21 cellular contexts compared by ENCODE assay signal in the genomic region with DNA sequence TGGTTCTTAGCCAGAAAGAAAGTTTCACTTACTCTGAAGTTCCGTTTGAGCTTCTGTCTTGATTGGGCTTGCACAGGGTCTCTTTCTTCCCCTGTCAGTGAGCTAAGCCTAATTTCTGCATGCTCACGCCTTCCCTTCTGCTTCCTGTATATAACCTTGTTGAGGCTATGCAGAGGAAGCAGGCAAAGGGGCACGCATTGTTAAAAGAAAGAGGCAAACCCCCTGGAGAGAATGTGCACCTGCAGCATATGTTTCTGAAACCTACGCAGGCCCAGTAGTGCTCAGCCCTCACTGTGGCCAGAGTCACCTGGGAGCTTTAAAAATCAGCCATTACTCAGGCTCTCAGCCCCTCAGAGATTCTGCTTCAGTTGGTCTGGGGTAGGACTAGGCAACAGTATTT. TPM values are rescaled to one million over a fixed set of nuclear protein-coding genes. Genes with fewer than 3 reads are reported as not detected.
DNase-seq lines count a peak whose midpoint lies in the region; ATAC-seq and TF ChIP-seq lines count a peak whose summit lies in the region.
"Had no signal": no experiment of that assay in that cellular context is flagged by ENCODE, and none has a peak within 500 bp of the region (broad histone marks: within the 10 kb centered on the region; RNA-seq: fewer than 3 reads in every experiment).

No MANE protein-coding gene starts in this region.

- intact Hi-C loops in Calu3 (cut with micrococcal nuclease; ENCODE audit: unreplicated experiment): no loop called here
- intact Hi-C loops in sciatic nerve (cut with DNase I): no loop called here
- intact Hi-C loops in left ventricle myocardium inferior (cut with micrococcal nuclease): no loop called here

- H3K27me3 Mint-ChIP-seq in Calu3 (ENCODE audit: unreplicated experiment): no peaks in the 10 kb centered on the region
- peaks cover 8% of the 10 kb centered on the region for H3K27me3 Mint-ChIP-seq in nephron progenitor cell (ENCODE audit: low read depth, poor library complexity)
- H3K27me3 Mint-ChIP-seq: activated naive CD8-positive, alpha-beta T cell treated with anti-CD3 and anti-CD28 coated beads for 36 hours; brain; dendritic cell treated with granulocyte-macrophage colony-stimulating factor and Interleukin-4, amounts not matched to agents 40 ng/mL and 50 ng/mL, for 4 days had no signal

- BruUV-seq in Calu3 (replicated peaks; lab: Mats Ljungman, UMichigan): no TSS peak

- no peaks in the 10 kb centered on the region for H3K9me3 ChIP-seq in left ventricle myocardium inferior (replicated peaks)

- H3K36me3 Mint-ChIP-seq in Calu3 (ENCODE audit: insufficient read depth, unreplicated experiment) (peaks cover 10% of the 10 kb centered on the region), nephron progenitor cell (ENCODE audit: low read depth) (no peaks in the 10 kb centered on the region)
- H3K36me3 Mint-ChIP-seq: activated naive CD8-positive, alpha-beta T cell treated with anti-CD3 and anti-CD28 coated beads for 36 hours; brain; stimulated activated effector memory CD8-positive, alpha-beta T cell treated with anti-CD3 and anti-CD28 coated beads, Interleukin-12 subunit alpha, Interleukin-12 subunit beta, amount 100 ng/mL, for 72 hours had no signal

- H3K27ac Mint-ChIP-seq in Calu3 (ENCODE audit: unreplicated experiment): peak overlapping the region; percentile 78
- no peak overlapping the region for H3K27ac Mint-ChIP-seq in nephron progenitor cell
- H3K27ac Mint-ChIP-seq: activated CD4-positive, alpha-beta memory T cell treated with anti-CD3 and anti-CD28 coated beads, Interleukin-2, amount 10 ng/mL, durations not matched to agents 7 days and 5 days; activated naive CD8-positive, alpha-beta T cell treated with anti-CD3 and anti-CD28 coated beads for 36 hours; activated T-cell treated with anti-CD3 and anti-CD28 coated beads, Interleukin-2, amount 50 U/mL, for 72 hours; dendritic cell treated with granulocyte-macrophage colony-stimulating factor and Interleukin-4, amounts not matched to agents 40 ng/mL and 50 ng/mL, for 4 days; stimulated activated effector memory CD8-positive, alpha-beta T cell treated with anti-CD3 and anti-CD28 coated beads, Interleukin-12 subunit alpha, Interleukin-12 subunit beta, amount 100 ng/mL, for 72 hours had no signal

- H3K27ac ChIP-seq in left ventricle myocardium inferior (replicated peaks): no peak overlapping the region
- H3K27ac ChIP-seq: KMS-11 had no signal

- no peaks in the 10 kb centered on the region for H3K27me3 ChIP-seq in left ventricle myocardium inferior (ENCODE audit: low read depth)
- H3K27me3 ChIP-seq: tibial artery had no signal

- H3K4me1 Mint-ChIP-seq in Calu3 (ENCODE audit: low read depth, unreplicated experiment) (peaks cover 17% of the 10 kb centered on the region), nephron progenitor cell (no peaks in the 10 kb centered on the region)
- H3K4me1 Mint-ChIP-seq: activated CD4-positive, alpha-beta memory T cell treated with anti-CD3 and anti-CD28 coated beads, Interleukin-2, amount 10 ng/mL, durations not matched to agents 7 days and 5 days; brain; stimulated activated effector memory CD8-positive, alpha-beta T cell treated with anti-CD3 and anti-CD28 coated beads, Interleukin-12 subunit alpha, Interleukin-12 subunit beta, amount 100 ng/mL, for 72 hours had no signal

- TF ChIP-seq CTCF in Calu3 (IDR thresholded peaks at IDR 0.05; ENCODE audit: unreplicated experiment): no peak
- no peak for TF ChIP-seq CTCF in nephron progenitor cell (IDR thresholded peaks at IDR 0.05)
- TF ChIP-seq CTCF in left ventricle myocardium inferior (IDR thresholded peaks at IDR 0.05; ENCODE audit: borderline replicate concordance): no peak

- H3K4me3 ChIP-seq in left ventricle myocardium inferior: no peak overlapping the region
- H3K4me3 ChIP-seq: tibial artery had no signal

- peak; percentile 84 for ATAC-seq in GM19324 (IDR thresholded peaks at IDR 0.05; ENCODE audit: low FRiP score, unreplicated experiment)
- ATAC-seq in sciatic nerve: no peak
- ATAC-seq: activated T-cell treated with anti-CD3 and anti-CD28 coated beads, Interleukin-2, amount 50 U/mL, for 72 hours; stimulated activated effector memory CD8-positive, alpha-beta T cell treated with anti-CD3 and anti-CD28 coated beads, Interleukin-12 subunit alpha, Interleukin-12 subunit beta, amount 100 ng/mL, for 72 hours had no signal

- H3K36me3 ChIP-seq in left ventricle myocardium inferior: no peaks in the 10 kb centered on the region
- H3K36me3 ChIP-seq: tibial artery had no signal

- no peaks in the 10 kb centered on the region for H3K4me1 ChIP-seq in left ventricle myocardium inferior

- H3K9me3 Mint-ChIP-seq in Calu3 (ENCODE audit: low read depth, unreplicated experiment) (no peaks in the 10 kb centered on the region), nephron progenitor cell (peaks cover 35% of the 10 kb centered on the region)
- H3K9me3 Mint-ChIP-seq: activated naive CD8-positive, alpha-beta T cell treated with anti-CD3 and anti-CD28 coated beads for 36 hours; dendritic cell treated with granulocyte-macrophage colony-stimulating factor and Interleukin-4, amounts not matched to agents 40 ng/mL and 50 ng/mL, for 4 days; stimulated activated effector memory CD8-positive, alpha-beta T cell treated with anti-CD3 and anti-CD28 coated beads, Interleukin-12 subunit alpha, Interleukin-12 subunit beta, amount 100 ng/mL, for 72 hours had no signal

- H3K4me3 Mint-ChIP-seq in Calu3 (ENCODE audit: low read depth, unreplicated experiment) (peak overlapping the region; percentile 10), nephron progenitor cell (no peak overlapping the region)
- H3K4me3 Mint-ChIP-seq: activated CD4-positive, alpha-beta memory T cell treated with anti-CD3 and anti-CD28 coated beads, Interleukin-2, amount 10 ng/mL, durations not matched to agents 7 days and 5 days; activated naive CD8-positive, alpha-beta T cell treated with anti-CD3 and anti-CD28 coated beads for 36 hours; activated T-cell treated with anti-CD3 and anti-CD28 coated beads, Interleukin-2, amount 50 U/mL, for 72 hours; brain; dendritic cell treated with granulocyte-macrophage colony-stimulating factor and Interleukin-4, amounts not matched to agents 40 ng/mL and 50 ng/mL, for 4 days; stimulated activated effector memory CD8-positive, alpha-beta T cell treated with anti-CD3 and anti-CD28 coated beads, Interleukin-12 subunit alpha, Interleukin-12 subunit beta, amount 100 ng/mL, for 72 hours had no signal

- DNase-seq in Calu3: peak; percentile 16
- peak; percentile 70 for DNase-seq in NCI-H1436 treated with DMSO at 0.1 percent for 48 hours (lab: John Stamatoyannopoulos, UW)
- peak; percentile 17 for DNase-seq in left kidney (ENCODE audit: low read depth, low spot score)
- DNase-seq in sciatic nerve (ENCODE audit: low spot score): no peak
- DNase-seq in NK-92 treated with Interleukin-12 subunit alpha and Interleukin-12 subunit beta, amount 100 ng/mL, for 24 hours (lab: John Stamatoyannopoulos, UW): no peak
- no peak for DNase-seq in nephron progenitor cell
- DNase-seq in left ventricle myocardium inferior: no peak
- DNase-seq: activated CD4-positive, alpha-beta memory T cell treated with anti-CD3 and anti-CD28 coated beads, Interleukin-2, amount 10 ng/mL, durations not matched to agents 7 days and 5 days; activated naive CD8-positive, alpha-beta T cell treated with anti-CD3 and anti-CD28 coated beads for 36 hours; activated T-cell treated with anti-CD3 and anti-CD28 coated beads, Interleukin-2, amount 50 U/mL, for 72 hours; GF-D8; GOT3; NCI-H187; NCI-H526 treated with DMSO at 0.1 percent for 48 hours; stimulated activated CD4-positive, alpha-beta T cell treated with anti-CD3 and anti-CD28 coated beads, Interleukin-12 subunit alpha, Interleukin-12 subunit beta, amount 100 ng/mL, for 4 hours; tibial artery had no signal

- CTCF ChIA-PET in Calu3 (lab: Charles Lee): interaction anchor here (0.6 to 1.6 kb wide), 7 partner anchors 9 to 918 kb away, joined by 3 to 5 read pairs (median 3); no protein-coding TSS in a partner anchor

RNA-seq across cellular contexts. Expression of a gene that starts 14.5 kb away (rescaled TPM):
- total RNA-seq in Calu3 (2022) (5.1 and 5.8 TPM in 2 replicates), sciatic nerve (31.6 TPM), left ventricle myocardium inferior (2.3 TPM)
- total RNA-seq: activated CD4-positive, alpha-beta memory T cell treated with anti-CD3 and anti-CD28 coated beads, Interleukin-2, amount 10 ng/mL, durations not matched to agents 7 days and 5 days; activated naive CD8-positive, alpha-beta T cell treated with anti-CD3 and anti-CD28 coated beads for 36 hours; activated T-cell treated with anti-CD3 and anti-CD28 coated beads, Interleukin-2, amount 50 U/mL, for 72 hours had no signal

Comparison
In these comparisons a context has a peak if more than half of its experiments do, and no peak if none do; other contexts are left out.
1. DNase-seq: peak in Calu3 (single experiment), NCI-H1436 treated with DMSO at 0.1 percent for 48 hours (single experiment) and left kidney (single experiment); none in sciatic nerve (single experiment), NK-92 treated with Interleukin-12 subunit alpha and Interleukin-12 subunit beta, amount 100 ng/mL, for 24 hours (single experiment), nephron progenitor cell (single experiment) and left ventricle myocardium inferior (single experiment).